15 cellular contexts compared by ENCODE assay signal in genomic region chr14:42535397-42535796, GRCh38.
"Had no signal": no experiment of that assay in that cellular context is flagged by ENCODE, and none has a peak within 500 bp of the region (broad histone marks: within the 10 kb centered on the region; RNA-seq: fewer than 3 reads in every experiment).

No MANE protein-coding gene starts in this region.

- H3K36me3 ChIP-seq: gastroesophageal sphincter, heart left ventricle, left lung, prostate gland, tibial nerve, WERI-Rb-1 had no signal

- H3K4me1 ChIP-seq: gastroesophageal sphincter, heart left ventricle, left lung, prostate gland, tibial nerve had no signal

- H3K27ac ChIP-seq: gastroesophageal sphincter, heart left ventricle, left lung, prostate gland, skin epidermis, tibial nerve, WERI-Rb-1 had no signal

- H3K27me3 ChIP-seq: gastroesophageal sphincter, heart left ventricle, left lung, tibial nerve had no signal

- H3K9me3 ChIP-seq: gastroesophageal sphincter, left lung, prostate gland, tibial nerve had no signal

- ATAC-seq: esophagus mucosa; gastroesophageal sphincter; heart left ventricle; left lung; right cardiac atrium; stimulated activated naive CD8-positive, alpha-beta T cell treated with anti-CD3 and anti-CD28 coated beads, Interleukin-15, Interleukin-2, amounts not matched to agents 100 U/mL and 50 U/mL, for 24 hours had no signal

- FAIRE-seq: urothelium cell line had no signal

- H3K4me3 ChIP-seq: gastroesophageal sphincter, heart left ventricle, left lung, prostate gland, skin epidermis, tibial nerve had no signal

- DNase-seq: activated CD4-positive, alpha-beta T cell treated with anti-CD3 and anti-CD28 coated beads, Interleukin-2, amount 50 U/mL, for 48 hours; activated gamma-delta T cell; effector CD4-positive, alpha-beta T cell; heart left ventricle; left lung; nephron progenitor cell; stimulated activated naive CD8-positive, alpha-beta T cell treated with anti-CD3 and anti-CD28 coated beads, Interleukin-15, Interleukin-2, amounts not matched to agents 100 U/mL and 50 U/mL, for 24 hours; WERI-Rb-1 had no signal
